Comparison of ENCODE assay signal across 31 cellular contexts in the genomic region with DNA sequence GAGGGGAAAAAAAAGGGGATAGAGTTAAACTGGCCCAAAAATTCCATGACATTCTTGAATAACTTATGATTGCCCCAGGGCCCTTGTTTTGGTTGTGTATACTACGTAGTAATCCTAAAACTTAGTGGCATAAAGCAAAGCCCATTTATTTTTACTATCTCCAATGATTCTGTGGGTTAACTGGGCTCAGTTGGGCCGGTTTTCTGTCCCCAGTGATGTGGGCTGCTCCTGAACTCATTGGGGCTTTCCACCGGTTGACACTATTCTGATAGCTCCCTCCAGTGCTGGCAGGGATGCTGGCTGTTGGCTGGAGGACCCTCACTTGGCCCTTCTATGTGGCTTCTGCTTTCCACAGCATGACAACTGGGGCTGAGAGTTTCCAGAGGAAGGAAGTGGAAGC.
"Had no signal": no experiment of that assay in that cellular context is flagged by ENCODE, and none has a peak within 500 bp of the region (broad histone marks: within the 10 kb centered on the region; RNA-seq: fewer than 3 reads in every experiment).

No MANE protein-coding gene starts in this region.

- H3K27ac Mint-ChIP-seq: activated CD4-positive, alpha-beta memory T cell treated with anti-CD3 and anti-CD28 coated beads, Interleukin-2, amount 10 ng/mL, durations not matched to agents 7 days and 5 days; activated CD4-positive, alpha-beta T cell treated with anti-CD3 and anti-CD28 coated beads for 36 hours; activated CD4-positive, alpha-beta T cell treated with anti-CD3 and anti-CD28 coated beads, Interleukin-2, amount 10 ng/mL, durations not matched to agents 24 days and 14 days; activated naive CD8-positive, alpha-beta T cell; activated T-helper 17 cell treated with anti-CD3 and anti-CD28 coated beads, Interleukin-2, amount 50 U/mL, for 72 hours; dendritic cell treated with granulocyte-macrophage colony-stimulating factor and Interleukin-4, amounts not matched to agents 40 ng/mL and 50 ng/mL, for 4 days; endodermal cell; T-helper 17 cell; T-helper 2 cell treated with Interferon-gamma antibody and Interleukin-4, amounts not matched to agents 5 μg/mL and 100 μg/mL, for 36 hours had no signal

- FAIRE-seq: astrocyte, bronchial epithelial cell, frontal cortex had no signal

- ATAC-seq: activated CD4-positive, alpha-beta T cell treated with anti-CD3 and anti-CD28 coated beads for 36 hours; activated T-cell treated with anti-CD3 and anti-CD28 coated beads, Interleukin-2, amount 50 U/mL, for 4 hours; activated T-helper 17 cell treated with anti-CD3 and anti-CD28 coated beads, Interleukin-2, amount 50 U/mL, for 72 hours; esophagus mucosa; T-helper 17 cell had no signal

- H3K4me3 ChIP-seq: coronary artery, dorsolateral prefrontal cortex had no signal

- H3K27ac ChIP-seq: brain microvascular endothelial cell, coronary artery, dorsolateral prefrontal cortex had no signal

- DNase-seq: activated CD4-positive, alpha-beta memory T cell treated with anti-CD3 and anti-CD28 coated beads, Interleukin-2, amount 10 ng/mL, durations not matched to agents 7 days and 5 days; activated CD4-positive, alpha-beta T cell treated with anti-CD3 and anti-CD28 coated beads for 36 hours; activated CD4-positive, alpha-beta T cell treated with anti-CD3 and anti-CD28 coated beads, Interleukin-2, amount 10 ng/mL, durations not matched to agents 24 days and 14 days; activated CD4-positive, CD25-positive, alpha-beta regulatory T cell; activated CD4-positive, CD25-positive, alpha-beta regulatory T cell treated with anti-CD3 and anti-CD28 coated beads, Interleukin-2, amount 50 U/mL, for 72 hours; activated CD8-positive, alpha-beta memory T cell treated with anti-CD3 and anti-CD28 coated beads for 24 hours; activated effector memory CD4-positive, alpha-beta T cell treated with Interleukin-2 at 50 U/mL for 16 hours; activated gamma-delta T cell treated with Interleukin-2 at 50 U/mL for 16 hours; activated naive CD4-positive, alpha-beta T cell treated with anti-CD3 and anti-CD28 coated beads, Interleukin-2, amount 50 U/mL, for 16 hours; activated naive CD4-positive, alpha-beta T cell treated with Interleukin-2 at 50 U/mL for 16 hours; activated T-cell treated with anti-CD3 and anti-CD28 coated beads, Interleukin-2, amount 50 U/mL, for 4 hours; amniotic stem cell; anterior cingulate cortex; brain microvascular endothelial cell; dorsolateral prefrontal cortex; effector memory CD4-positive, alpha-beta T cell; endodermal cell; foreskin fibroblast; head of caudate nucleus; T-helper 17 cell; T1000 had no signal

- H3K36me3 ChIP-seq: brain microvascular endothelial cell had no signal

- H3K27me3 Mint-ChIP-seq: activated CD4-positive, alpha-beta T cell treated with anti-CD3 and anti-CD28 coated beads for 36 hours; activated CD4-positive, alpha-beta T cell treated with anti-CD3 and anti-CD28 coated beads, Interleukin-2, amount 10 ng/mL, durations not matched to agents 24 days and 14 days; activated naive CD8-positive, alpha-beta T cell; central memory CD8-positive, alpha-beta T cell; dendritic cell treated with granulocyte-macrophage colony-stimulating factor and Interleukin-4, amounts not matched to agents 40 ng/mL and 50 ng/mL, for 4 days; T-helper 17 cell had no signal

- H3K27me3 ChIP-seq: brain microvascular endothelial cell, dorsolateral prefrontal cortex had no signal

- H3K4me3 Mint-ChIP-seq: activated CD4-positive, alpha-beta memory T cell treated with anti-CD3 and anti-CD28 coated beads, Interleukin-2, amount 10 ng/mL, durations not matched to agents 7 days and 5 days; activated CD4-positive, alpha-beta T cell treated with anti-CD3 and anti-CD28 coated beads for 36 hours; activated CD4-positive, alpha-beta T cell treated with anti-CD3 and anti-CD28 coated beads, Interleukin-2, amount 10 ng/mL, durations not matched to agents 24 days and 14 days; activated naive CD8-positive, alpha-beta T cell; activated T-cell treated with anti-CD3 and anti-CD28 coated beads, Interleukin-2, amount 50 U/mL, for 4 hours; activated T-helper 17 cell treated with anti-CD3 and anti-CD28 coated beads, Interleukin-2, amount 50 U/mL, for 72 hours; central memory CD8-positive, alpha-beta T cell; dendritic cell treated with granulocyte-macrophage colony-stimulating factor and Interleukin-4, amounts not matched to agents 40 ng/mL and 50 ng/mL, for 4 days; endodermal cell; T-helper 17 cell; T-helper 2 cell treated with Interferon-gamma antibody and Interleukin-4, amounts not matched to agents 5 μg/mL and 100 μg/mL, for 36 hours had no signal

- H3K4me1 Mint-ChIP-seq: activated CD4-positive, alpha-beta memory T cell treated with anti-CD3 and anti-CD28 coated beads, Interleukin-2, amount 10 ng/mL, durations not matched to agents 7 days and 5 days; activated CD4-positive, alpha-beta T cell treated with anti-CD3 and anti-CD28 coated beads for 36 hours; activated CD4-positive, alpha-beta T cell treated with anti-CD3 and anti-CD28 coated beads, Interleukin-2, amount 10 ng/mL, durations not matched to agents 24 days and 14 days; activated T-helper 17 cell treated with anti-CD3 and anti-CD28 coated beads, Interleukin-2, amount 50 U/mL, for 72 hours; central memory CD8-positive, alpha-beta T cell; T-helper 17 cell had no signal
